11 cellular contexts compared by ENCODE assay signal in the genomic region with DNA sequence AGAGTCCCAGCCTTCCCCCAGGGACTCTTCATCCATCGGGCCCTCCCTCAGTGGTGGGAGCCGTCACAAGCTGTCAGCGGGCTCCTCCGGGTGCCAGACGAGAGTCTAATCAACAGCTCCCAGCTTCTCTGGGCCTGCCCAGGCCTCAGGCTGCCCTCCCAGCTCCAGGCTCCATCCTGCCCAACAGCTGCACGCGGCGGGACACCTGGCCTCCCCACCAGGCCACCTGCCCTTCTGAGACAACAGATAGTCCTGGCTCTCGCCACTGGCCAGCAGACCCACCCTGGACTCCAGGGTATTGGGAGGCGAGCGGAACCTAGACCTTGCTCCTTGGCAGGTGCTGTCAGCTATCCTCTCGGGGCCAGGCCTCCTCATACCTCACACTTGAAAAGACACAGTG. TPM values are rescaled to one million over a fixed set of nuclear protein-coding genes. Genes with fewer than 3 reads are reported as not detected.
"Had no signal": no experiment of that assay in that cellular context is flagged by ENCODE, and none has a peak within 500 bp of the region (broad histone marks: within the 10 kb centered on the region; RNA-seq: fewer than 3 reads in every experiment).

No MANE protein-coding gene starts in this region.

- H3K36me3 ChIP-seq: neutrophil, stomach, thoracic aorta had no signal

- H2AFZ ChIP-seq: hepatocyte had no signal

- H3K79me2 ChIP-seq: hepatocyte had no signal

- H3K9me3 ChIP-seq: neutrophil, stomach, thoracic aorta had no signal

- H3K4me3 ChIP-seq: hepatocyte, thoracic aorta had no signal

- H3K27ac ChIP-seq: hepatocyte, neutrophil, stomach, thoracic aorta had no signal

- FAIRE-seq: urothelium cell line had no signal

- DNase-seq: activated CD4-positive, alpha-beta T cell treated with anti-CD3 and anti-CD28 coated beads for 1 hour; activated CD4-positive, alpha-beta T cell treated with anti-CD3 and anti-CD28 coated beads, Interleukin-2, amount 50 U/mL, for 48 hours; activated gamma-delta T cell; activated naive CD8-positive, alpha-beta T cell treated with anti-CD3 and anti-CD28 coated beads for 36 hours; activated T-cell treated with anti-CD3 and anti-CD28 coated beads, Interleukin-2, amount 50 U/mL, for 48 hours; stimulated activated CD4-positive, alpha-beta T cell treated with anti-CD3 and anti-CD28 coated beads, Interleukin-4, amount 100 ng/mL, for 4 hours; stomach had no signal

- H3K4me2 ChIP-seq: hepatocyte had no signal

RNA-seq across cellular contexts. Expression of gene WNT4, which starts 3.1 kb away (rescaled TPM):
- total RNA-seq: activated naive CD8-positive, alpha-beta T cell treated with anti-CD3 and anti-CD28 coated beads for 36 hours; thoracic aorta had no signal
